ENCODE assay signal across 26 cellular contexts in genomic region chr2:234050455-234051135, GRCh38. TPM values are rescaled to one million over a fixed set of nuclear protein-coding genes. Genes with fewer than 3 reads are reported as not detected.
"Had no signal": no experiment of that assay in that cellular context is flagged by ENCODE, and none has a peak within 500 bp of the region (broad histone marks: within the 10 kb centered on the region; RNA-seq: fewer than 3 reads in every experiment).

Gene SPP2, plus strand, starts transcription at chr2:234050702. Its CDS starts 85 bp downstream, at chr2:234050787.

- DNase-seq: activated B cell treated with CpG ODN at 0.5 μM for 24 hours; activated CD4-positive, alpha-beta T cell treated with anti-CD3 and anti-CD28 coated beads for 36 hours; activated CD4-positive, alpha-beta T cell treated with anti-CD3 and anti-CD28 coated beads, Interleukin-2, amount 50 U/mL, for 4 hours; activated CD8-positive, alpha-beta memory T cell treated with anti-CD3 and anti-CD28 coated beads for 24 hours; activated CD8-positive, alpha-beta memory T cell treated with anti-CD3 and anti-CD28 coated beads, Interleukin-2, amount 50 U/mL, for 4 hours; activated naive CD8-positive, alpha-beta T cell treated with anti-CD3 and anti-CD28 coated beads for 36 hours; activated T-cell treated with anti-CD3 and anti-CD28 coated beads, Interleukin-2, amount 50 U/mL, for 24 hours; cerebellar nuclear complex; cortex of kidney; endodermal cell; heart left ventricle; islet precursor cell; left colon; lower lobe of right lung; retina; stimulated activated CD4-positive, alpha-beta T cell treated with anti-CD3 and anti-CD28 coated beads, Interleukin-4, amount 100 ng/mL, for 4 hours; substantia nigra; T-helper 17 cell had no signal

- H3K9me3 ChIP-seq: heart left ventricle, lower lobe of right lung, tibial nerve had no signal

- ATAC-seq: activated CD4-positive, alpha-beta T cell treated with anti-CD3 and anti-CD28 coated beads for 36 hours; activated T-helper 17 cell treated with anti-CD3 and anti-CD28 coated beads, Interleukin-2, amount 50 U/mL, for 72 hours; heart left ventricle; left colon; lower lobe of right lung; natural killer cell treated with Interleukin-12 subunit alpha and Interleukin-12 subunit beta and Interleukin-15 and Interleukin-18, amount 100 ng/mL, for 72 hours; T-helper 17 cell had no signal

- H3K36me3 Mint-ChIP-seq: activated naive CD8-positive, alpha-beta T cell treated with anti-CD3 and anti-CD28 coated beads for 36 hours; natural killer cell treated with Interleukin-12 subunit alpha and Interleukin-12 subunit beta and Interleukin-15 and Interleukin-18, amount 100 ng/mL, for 72 hours had no signal

- H3K27me3 Mint-ChIP-seq: activated CD4-positive, alpha-beta T cell treated with anti-CD3 and anti-CD28 coated beads for 36 hours; activated naive CD8-positive, alpha-beta T cell treated with anti-CD3 and anti-CD28 coated beads for 36 hours; activated T-cell treated with anti-CD3 and anti-CD28 coated beads, Interleukin-2, amount 50 U/mL, for 24 hours; stimulated activated naive CD8-positive, alpha-beta T cell treated with anti-CD3 and anti-CD28 coated beads, Interleukin-15, Interleukin-2, amounts not matched to agents 100 ng/mL and 50 ng/mL, for 24 hours; T-helper 17 cell had no signal

- H3K27me3 ChIP-seq: tibial nerve had no signal

- H3K4me1 ChIP-seq: heart left ventricle, lower lobe of right lung, tibial nerve had no signal

- H3K36me3 ChIP-seq: heart left ventricle, lower lobe of right lung, tibial nerve had no signal

- H3K4me1 Mint-ChIP-seq: activated B cell treated with CpG ODN at 0.5 μM for 24 hours; activated naive CD8-positive, alpha-beta T cell treated with anti-CD3 and anti-CD28 coated beads for 36 hours; endodermal cell had no signal

- H3K4me3 ChIP-seq: heart left ventricle, lower lobe of right lung, tibial nerve had no signal

- H3K27ac Mint-ChIP-seq: activated B cell treated with CpG ODN at 0.5 μM for 24 hours; activated CD4-positive, alpha-beta T cell treated with anti-CD3 and anti-CD28 coated beads for 36 hours; activated naive CD8-positive, alpha-beta T cell treated with anti-CD3 and anti-CD28 coated beads for 36 hours; activated T-cell treated with anti-CD3 and anti-CD28 coated beads, Interleukin-2, amount 50 U/mL, for 24 hours; activated T-helper 17 cell treated with anti-CD3 and anti-CD28 coated beads, Interleukin-2, amount 50 U/mL, for 72 hours; endodermal cell; natural killer cell treated with Interleukin-12 subunit alpha and Interleukin-12 subunit beta and Interleukin-15 and Interleukin-18, amount 100 ng/mL, for 72 hours; progenitor cell of endocrine pancreas; stimulated activated naive CD8-positive, alpha-beta T cell treated with anti-CD3 and anti-CD28 coated beads, Interleukin-15, Interleukin-2, amounts not matched to agents 100 ng/mL and 50 ng/mL, for 24 hours; T-helper 17 cell had no signal

- H3K4me3 Mint-ChIP-seq: activated B cell treated with CpG ODN at 0.5 μM for 24 hours; activated CD4-positive, alpha-beta T cell treated with anti-CD3 and anti-CD28 coated beads for 36 hours; activated naive CD8-positive, alpha-beta T cell treated with anti-CD3 and anti-CD28 coated beads for 36 hours; activated T-cell treated with anti-CD3 and anti-CD28 coated beads, Interleukin-2, amount 50 U/mL, for 24 hours; activated T-helper 17 cell treated with anti-CD3 and anti-CD28 coated beads, Interleukin-2, amount 50 U/mL, for 72 hours; endodermal cell; natural killer cell treated with Interleukin-12 subunit alpha and Interleukin-12 subunit beta and Interleukin-15 and Interleukin-18, amount 100 ng/mL, for 72 hours; stimulated activated naive CD8-positive, alpha-beta T cell treated with anti-CD3 and anti-CD28 coated beads, Interleukin-15, Interleukin-2, amounts not matched to agents 100 ng/mL and 50 ng/mL, for 24 hours; T-helper 17 cell had no signal

- H3K27ac ChIP-seq: heart left ventricle, lower lobe of right lung, tibial nerve had no signal

- H3K9me3 Mint-ChIP-seq: activated B cell treated with CpG ODN at 0.5 μM for 24 hours; activated naive CD8-positive, alpha-beta T cell treated with anti-CD3 and anti-CD28 coated beads for 36 hours; activated T-cell treated with anti-CD3 and anti-CD28 coated beads, Interleukin-2, amount 50 U/mL, for 24 hours; endodermal cell; natural killer cell treated with Interleukin-12 subunit alpha and Interleukin-12 subunit beta and Interleukin-15 and Interleukin-18, amount 100 ng/mL, for 72 hours; stimulated activated naive CD8-positive, alpha-beta T cell treated with anti-CD3 and anti-CD28 coated beads, Interleukin-15, Interleukin-2, amounts not matched to agents 100 ng/mL and 50 ng/mL, for 24 hours had no signal

RNA-seq across cellular contexts. Expression of gene SPP2, which starts in this region (rescaled TPM):
- total RNA-seq: activated B cell treated with CpG ODN at 0.5 μM for 24 hours; activated CD4-positive, alpha-beta T cell treated with anti-CD3 and anti-CD28 coated beads for 36 hours; activated naive CD8-positive, alpha-beta T cell treated with anti-CD3 and anti-CD28 coated beads for 36 hours; activated T-helper 17 cell treated with anti-CD3 and anti-CD28 coated beads, Interleukin-2, amount 50 U/mL, for 72 hours; endodermal cell; fibroblast of villous mesenchyme; heart left ventricle; left colon; lower lobe of right lung; natural killer cell treated with Interleukin-12 subunit alpha and Interleukin-12 subunit beta and Interleukin-15 and Interleukin-18, amount 100 ng/mL, for 72 hours; osteocyte; progenitor cell of endocrine pancreas; T-helper 17 cell; tibial nerve; urinary bladder had no signal
- polyA plus RNA-seq: heart left ventricle, urinary bladder had no signal
